28 cellular contexts compared by ENCODE assay signal in the genomic region with DNA sequence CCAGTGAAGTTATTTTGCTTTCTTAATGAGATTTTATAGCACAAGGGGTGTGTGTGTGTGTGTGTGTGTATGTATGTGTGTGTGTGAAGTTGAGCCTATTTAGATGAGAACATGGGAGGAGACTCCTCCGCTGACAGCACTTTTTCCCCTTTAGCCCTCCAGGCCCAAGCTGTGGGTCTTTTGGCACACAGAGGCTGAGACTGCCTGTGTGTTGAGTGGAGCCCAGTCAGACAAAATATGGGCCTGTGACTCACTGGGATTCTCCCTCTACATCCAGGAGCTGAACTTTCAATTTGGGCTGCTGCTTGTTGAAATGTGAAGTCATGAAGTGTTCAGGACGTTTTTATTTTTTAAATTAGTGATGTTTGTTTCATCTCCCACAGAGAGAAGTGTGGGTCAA.
DNase-seq lines count a peak whose midpoint lies in the region; ATAC-seq, FAIRE-seq and TF ChIP-seq lines count a peak whose summit lies in the region.
"Had no signal": no experiment of that assay in that cellular context is flagged by ENCODE, and none has a peak within 500 bp of the region (broad histone marks: within the 10 kb centered on the region; RNA-seq: fewer than 3 reads in every experiment).

No MANE protein-coding gene starts in this region.

- H3K27ac Mint-ChIP-seq in GM23338 (no peak overlapping the region), astrocyte (ENCODE audit: unreplicated experiment) (no peak overlapping the region), CD14-positive monocyte (no peak overlapping the region)
- H3K27ac Mint-ChIP-seq: activated CD4-positive, alpha-beta memory T cell treated with anti-CD3 and anti-CD28 coated beads for 36 hours; CD4-positive, alpha-beta memory T cell; neural progenitor cell had no signal

- no peak for TF ChIP-seq CTCF in AG09309 (IDR thresholded peaks at IDR 0.05; ENCODE audit: control insufficient read depth, insufficient read depth, low read depth, low read length, missing control alignments)
- no peak for TF ChIP-seq CTCF in GM23338 (conservative IDR thresholded peaks at IDR 0.05; ENCODE audit: low read depth in 2 of 2)
- no peak for TF ChIP-seq CTCF in astrocyte (IDR thresholded peaks at IDR 0.05; ENCODE audit: insufficient read depth, low read depth, low read length)
- no peak for TF ChIP-seq CTCF in left lung (IDR thresholded peaks at IDR 0.05)
- no peak for TF ChIP-seq CTCF in CD14-positive monocyte (IDR thresholded peaks at IDR 0.05)

- H3K36me3 ChIP-seq in GM23338 (ENCODE audit: insufficient read depth) (no peaks in the 10 kb centered on the region), astrocyte (ENCODE audit: insufficient read depth, low read length) (no peaks in the 10 kb centered on the region), left lung (no peaks in the 10 kb centered on the region), trophoblast cell (ENCODE audit: control insufficient read depth in 1 of 2, insufficient read depth in 2 of 2, low read length in 2 of 2) (no peaks in the 10 kb centered on the region)
- H3K36me3 ChIP-seq: adrenal gland, neural progenitor cell, sigmoid colon, vagina had no signal

- H3K79me2 ChIP-seq in GM23338 (replicated peaks; ENCODE audit: insufficient read depth): no peaks in the 10 kb centered on the region
- H3K79me2 ChIP-seq in astrocyte (ENCODE audit: insufficient read depth, low read length): no peaks in the 10 kb centered on the region
- no peaks in the 10 kb centered on the region for H3K79me2 ChIP-seq in trophoblast cell (ENCODE audit: control insufficient read depth, insufficient read depth, low read length, poor library complexity)
- H3K79me2 ChIP-seq: hepatocyte had no signal

- no peaks in the 10 kb centered on the region for H3K9me2 ChIP-seq in GM23338 (ENCODE audit: insufficient read depth)

- H3K27ac ChIP-seq in GM23338 (ENCODE audit: low read depth) (no peak overlapping the region), astrocyte (ENCODE audit: low read depth, low read length) (no peak overlapping the region), left lung (no peak overlapping the region), trophoblast cell (ENCODE audit: low read depth, low read length) (no peak overlapping the region)
- H3K27ac ChIP-seq: adrenal gland, hepatocyte, neural progenitor cell, sigmoid colon, vagina had no signal

- no peak overlapping the region for H3K23ac ChIP-seq in trophoblast cell (ENCODE audit: low read length)

- no peaks in the 10 kb centered on the region for H3K27me3 ChIP-seq in GM23338 (ENCODE audit: insufficient read depth)
- no peaks in the 10 kb centered on the region for H3K27me3 ChIP-seq in astrocyte (ENCODE audit: insufficient read depth, low read length)
- H3K27me3 ChIP-seq in left lung: no peaks in the 10 kb centered on the region
- no peaks in the 10 kb centered on the region for H3K27me3 ChIP-seq in trophoblast cell (ENCODE audit: insufficient read depth, low read length)
- H3K27me3 ChIP-seq: adrenal gland, hepatocyte, neural progenitor cell, sigmoid colon, vagina had no signal

- H3K79me1 ChIP-seq in trophoblast cell (ENCODE audit: low read length): no peaks in the 10 kb centered on the region

- no peak overlapping the region for H2BK120ac ChIP-seq in trophoblast cell (ENCODE audit: insufficient read depth, low read length, poor library complexity)

- H3K4me3 Mint-ChIP-seq in GM23338 (no peak overlapping the region), astrocyte (ENCODE audit: unreplicated experiment) (no peak overlapping the region), CD14-positive monocyte (no peak overlapping the region)
- H3K4me3 Mint-ChIP-seq: activated CD4-positive, alpha-beta memory T cell treated with anti-CD3 and anti-CD28 coated beads for 36 hours; CD4-positive, alpha-beta memory T cell; neural progenitor cell had no signal

- H3K4me2 ChIP-seq in GM23338 (0 out of 2 replicates have a peak overlapping the region, but pooled peaks have one; percentile 22), astrocyte (ENCODE audit: low read length) (no peak overlapping the region), trophoblast cell (ENCODE audit: low read length) (no peak overlapping the region)
- H3K4me2 ChIP-seq: hepatocyte, neural progenitor cell had no signal

- H2AFZ ChIP-seq in GM23338: peak overlapping the region; percentile 49; the same call in 1 of the 2 replicates
- no peak overlapping the region for H2AFZ ChIP-seq in astrocyte (ENCODE audit: low read depth, low read length)
- H2AFZ ChIP-seq in trophoblast cell (ENCODE audit: insufficient read depth, low read length, poor library complexity): no peak overlapping the region
- H2AFZ ChIP-seq: hepatocyte, neural progenitor cell had no signal

- H3K14ac ChIP-seq in trophoblast cell (ENCODE audit: low read length): no peak overlapping the region

- no peak overlapping the region for H2BK5ac ChIP-seq in trophoblast cell (ENCODE audit: low read depth, low read length, poor library complexity)

- H3K9me3 Mint-ChIP-seq in GM23338: no peaks in the 10 kb centered on the region
- H3K9me3 Mint-ChIP-seq in astrocyte (ENCODE audit: unreplicated experiment): no peaks in the 10 kb centered on the region
- peaks cover 0 to 3% (median 0%) of the 10 kb centered on the region in 7 donors for H3K9me3 Mint-ChIP-seq in CD14-positive monocyte
- H3K9me3 Mint-ChIP-seq: activated CD4-positive, alpha-beta memory T cell treated with anti-CD3 and anti-CD28 coated beads for 36 hours; CD4-positive, alpha-beta memory T cell; neural progenitor cell had no signal

- no CpG with 5 or more reads among the region's 2 CpGs for WGBS in trophoblast cell (ENCODE audit: extremely low coverage, insufficient coverage, insufficient read length)

- FAIRE-seq in astrocyte (lab: Jason Lieb, UNC): no peak
- FAIRE-seq: GM12892, K562 had no signal

- no peak overlapping the region for H3K4me3 ChIP-seq in AG09309 (ENCODE audit: control insufficient read depth, low read depth, low read length)
- no peak overlapping the region for H3K4me3 ChIP-seq in GM23338
- no peak overlapping the region for H3K4me3 ChIP-seq in astrocyte (ENCODE audit: insufficient read depth, low read depth, low read length)
- H3K4me3 ChIP-seq in left lung: no peak overlapping the region
- H3K4me3 ChIP-seq in trophoblast cell (ENCODE audit: low read depth, low read length): no peak overlapping the region
- H3K4me3 ChIP-seq: adrenal gland, hepatocyte, K562, neural progenitor cell, sigmoid colon, vagina had no signal

- H3K27me3 Mint-ChIP-seq in GM23338 (ENCODE audit: insufficient read depth, low read depth, poor library complexity) (no peaks in the 10 kb centered on the region), astrocyte (ENCODE audit: low read depth, unreplicated experiment) (peaks cover 5% of the 10 kb centered on the region), CD14-positive monocyte (ENCODE audit: low read depth in 3 of 3) (peaks cover 0 to 4% (median 4%) of the 10 kb centered on the region in 3 donors)

- intact Hi-C loops in left lung (cut with DNase I): no loop called here
- intact Hi-C loops in CD14-positive monocyte (cut with micrococcal nuclease): no loop called here

- H3K4me1 ChIP-seq in GM23338 (ENCODE audit: insufficient read depth): peaks cover 20% of the 10 kb centered on the region; the same call in 1 of the 2 replicates
- no peaks in the 10 kb centered on the region for H3K4me1 ChIP-seq in astrocyte (ENCODE audit: insufficient read depth, low read length)
- no peaks in the 10 kb centered on the region for H3K4me1 ChIP-seq in left lung
- H3K4me1 ChIP-seq in trophoblast cell (ENCODE audit: control insufficient read depth in 1 of 2, insufficient read depth in 2 of 2, low read length in 2 of 2): no peaks in the 10 kb centered on the region
- H3K4me1 ChIP-seq: adrenal gland, sigmoid colon, vagina had no signal

- H3K9ac ChIP-seq in astrocyte (ENCODE audit: low read length) (no peak overlapping the region), trophoblast cell (ENCODE audit: low read length) (no peak overlapping the region)
- H3K9ac ChIP-seq: neural progenitor cell had no signal

- H3K4me1 Mint-ChIP-seq in GM23338 (peaks cover 15% of the 10 kb centered on the region; the same call in 2 of the 3 replicates), astrocyte (ENCODE audit: low read depth, unreplicated experiment) (peaks cover 8% of the 10 kb centered on the region), CD14-positive monocyte (peaks cover under 1% of the 10 kb centered on the region)
- H3K4me1 Mint-ChIP-seq: CD4-positive, alpha-beta memory T cell had no signal

- no peak overlapping the region for H4K12ac ChIP-seq in trophoblast cell (ENCODE audit: low read depth, low read length)

- H3K4ac ChIP-seq in trophoblast cell (ENCODE audit: low read depth, low read length): no peak overlapping the region

- no peak overlapping the region for H2BK12ac ChIP-seq in trophoblast cell (ENCODE audit: low read length)

- ATAC-seq in GM23338 (peak; percentile 43; the same call in 2 of the 3 replicates), left lung (peak; percentile 45), HG02759 (IDR thresholded peaks at IDR 0.05; ENCODE audit: unreplicated experiment) (no peak)
- ATAC-seq: K562 had no signal

- H4K91ac ChIP-seq in trophoblast cell (ENCODE audit: low read depth, low read length): no peak overlapping the region

- H3K9me3 ChIP-seq in astrocyte (ENCODE audit: insufficient read depth, low read depth, low read length): no peaks in the 10 kb centered on the region
- H3K9me3 ChIP-seq in left lung: no peaks in the 10 kb centered on the region
- no peaks in the 10 kb centered on the region for H3K9me3 ChIP-seq in trophoblast cell (ENCODE audit: insufficient read depth, low read depth, low read length)
- H3K9me3 ChIP-seq: adrenal gland, sigmoid colon, vagina had no signal

- no peak overlapping the region for H3K18ac ChIP-seq in trophoblast cell (ENCODE audit: low read length)

- no peak overlapping the region for H4K8ac ChIP-seq in trophoblast cell (ENCODE audit: low read depth, low read length)

- DNase-seq in AG09309 (ENCODE audit: low read depth): peak; percentile 37
- DNase-seq in GM23338 (ENCODE audit: low spot score): no peak
- peak; percentile 31 for DNase-seq in astrocyte (ENCODE audit: low read depth)
- DNase-seq in left lung: no peak
- no peak for DNase-seq in trophoblast cell
- no peak for DNase-seq in CD14-positive monocyte (ENCODE audit: low spot score)
- DNase-seq in activated effector memory CD4-positive, alpha-beta T cell treated with anti-CD3 and anti-CD28 coated beads, Interleukin-2, amount 50 U/mL, for 16 hours: no peak
- DNase-seq: ACHN; activated CD4-positive, alpha-beta memory T cell treated with anti-CD3 and anti-CD28 coated beads for 36 hours; activated CD4-positive, CD25-positive, alpha-beta regulatory T cell; activated gamma-delta T cell treated with Interleukin-2 at 50 U/mL for 16 hours; adrenal gland; CD4-positive, alpha-beta memory T cell; dermis blood vessel endothelial cell; DMS153; H7; islet precursor cell; NCI-H1694 treated with DMSO at 0.1 percent for 48 hours; NCI-H345; NCI-H82; sigmoid colon; T-helper 9 cell had no signal

- no peaks in the 10 kb centered on the region for H3F3A ChIP-seq in GM23338 (replicated peaks; ENCODE audit: low read depth)

- H4K20me1 ChIP-seq in GM23338 (replicated peaks; ENCODE audit: insufficient read depth) (no peaks in the 10 kb centered on the region), astrocyte (ENCODE audit: insufficient read depth, low read length) (no peaks in the 10 kb centered on the region)

- no peak overlapping the region for H2AK5ac ChIP-seq in trophoblast cell (ENCODE audit: low read length)

- H3K36me3 Mint-ChIP-seq in GM23338 (ENCODE audit: low read depth): no peaks in the 10 kb centered on the region
- no peaks in the 10 kb centered on the region for H3K36me3 Mint-ChIP-seq in astrocyte (ENCODE audit: low read depth, unreplicated experiment)
- no peaks in the 10 kb centered on the region for H3K36me3 Mint-ChIP-seq in CD14-positive monocyte
- H3K36me3 Mint-ChIP-seq: activated CD4-positive, alpha-beta memory T cell treated with anti-CD3 and anti-CD28 coated beads for 36 hours; CD4-positive, alpha-beta memory T cell; neural progenitor cell had no signal

Comparison
In these comparisons a context has a peak if more than half of its experiments do, and no peak if none do; other contexts are left out.
1. DNase-seq: peak in AG09309 (single experiment) and astrocyte (single experiment); none in GM23338 (single experiment), left lung (0 of 2), trophoblast cell (0 of 2), CD14-positive monocyte (single experiment) and activated effector memory CD4-positive, alpha-beta T cell treated with anti-CD3 and anti-CD28 coated beads, Interleukin-2, amount 50 U/mL, for 16 hours (single experiment).